Comparison of ENCODE assay signal across 19 cellular contexts in the genomic region with DNA sequence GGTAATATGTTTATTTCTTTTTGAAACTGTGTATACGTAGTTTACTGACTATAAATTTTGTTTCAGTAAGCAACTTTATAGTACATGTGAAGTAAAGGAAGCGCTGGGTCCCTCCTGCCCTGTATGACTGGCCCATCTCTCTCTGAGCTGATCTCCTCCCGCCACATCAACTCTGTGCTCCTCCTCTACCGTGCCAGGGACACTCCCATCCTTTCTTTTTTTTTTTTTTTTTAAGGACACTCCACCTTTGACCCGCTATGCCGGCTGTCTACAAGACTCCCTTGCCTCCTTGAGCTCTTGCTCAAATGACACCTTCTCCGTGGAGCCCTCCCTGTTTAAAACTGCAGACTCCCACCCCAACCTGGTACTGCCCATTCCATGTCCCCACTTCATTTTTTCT. TPM values are rescaled to one million over a fixed set of nuclear protein-coding genes. Genes with fewer than 3 reads are reported as not detected.
DNase-seq lines count a peak whose midpoint lies in the region; ATAC-seq and TF ChIP-seq lines count a peak whose summit lies in the region.
"Had no signal": no experiment of that assay in that cellular context is flagged by ENCODE, and none has a peak within 500 bp of the region (broad histone marks: within the 10 kb centered on the region; RNA-seq: fewer than 3 reads in every experiment).

No MANE protein-coding gene starts in this region.

- intact Hi-C loops in activated CD8-positive, alpha-beta T cell treated with anti-CD3 and anti-CD28 coated beads for 36 hours (cut with micrococcal nuclease): no loop called here
- intact Hi-C loops in naive thymus-derived CD4-positive, alpha-beta T cell (cut with micrococcal nuclease): no loop called here

- H3K9me3 Mint-ChIP-seq in activated CD8-positive, alpha-beta T cell treated with anti-CD3 and anti-CD28 coated beads for 36 hours: no peaks in the 10 kb centered on the region
- no peaks in the 10 kb centered on the region for H3K9me3 Mint-ChIP-seq in activated CD8-positive, alpha-beta T cell treated with anti-CD3 and anti-CD28 coated beads, Interleukin-2, amount 10 ng/mL, durations not matched to agents 7 days and 5 days (ENCODE audit: insufficient read depth)
- H3K9me3 Mint-ChIP-seq in CD8-positive, alpha-beta memory T cell: no peaks in the 10 kb centered on the region
- peaks cover 15% of the 10 kb centered on the region for H3K9me3 Mint-ChIP-seq in WTC11
- peaks cover 0 to 3% (median 0%) of the 10 kb centered on the region in 11 donors for H3K9me3 Mint-ChIP-seq in naive thymus-derived CD4-positive, alpha-beta T cell
- H3K9me3 Mint-ChIP-seq in naive thymus-derived CD8-positive, alpha-beta T cell: no peaks in the 10 kb centered on the region
- H3K9me3 Mint-ChIP-seq: IgD-negative memory B cell, type B pancreatic cell had no signal

- H3K4me3 Mint-ChIP-seq in activated CD8-positive, alpha-beta T cell treated with anti-CD3 and anti-CD28 coated beads for 36 hours: no peak overlapping the region
- no peak overlapping the region for H3K4me3 Mint-ChIP-seq in activated CD8-positive, alpha-beta T cell treated with anti-CD3 and anti-CD28 coated beads, Interleukin-2, amount 10 ng/mL, durations not matched to agents 7 days and 5 days
- no peak overlapping the region for H3K4me3 Mint-ChIP-seq in CD8-positive, alpha-beta memory T cell
- H3K4me3 Mint-ChIP-seq in WTC11: no peak overlapping the region
- H3K4me3 Mint-ChIP-seq in naive thymus-derived CD4-positive, alpha-beta T cell: peak overlapping the region in 1 of 10 donors; percentile 34
- no peak overlapping the region for H3K4me3 Mint-ChIP-seq in naive thymus-derived CD8-positive, alpha-beta T cell
- H3K4me3 Mint-ChIP-seq: IgD-negative memory B cell, type B pancreatic cell had no signal

- no peak for DNase-seq in activated CD8-positive, alpha-beta T cell treated with anti-CD3 and anti-CD28 coated beads for 36 hours
- no peak for DNase-seq in activated CD8-positive, alpha-beta T cell treated with anti-CD3 and anti-CD28 coated beads, Interleukin-2, amount 10 ng/mL, durations not matched to agents 7 days and 5 days
- DNase-seq in CD8-positive, alpha-beta memory T cell: no peak
- DNase-seq in WTC11 (ENCODE audit: low spot score) (no peak), NCI-H2081 treated with DMSO at 0.1 percent for 48 hours (lab: John Stamatoyannopoulos, UW) (no peak), SJCRH30 (no peak)
- DNase-seq in naive thymus-derived CD4-positive, alpha-beta T cell: no peak
- DNase-seq in naive thymus-derived CD8-positive, alpha-beta T cell: no peak
- DNase-seq: activated CD4-positive, CD25-positive, alpha-beta regulatory T cell; activated effector memory CD4-positive, alpha-beta T cell treated with Interleukin-2 at 50 U/mL for 16 hours; dermis blood vessel endothelial cell; NCI-H1436; NCI-H510A treated with DMSO at 0.1 percent for 48 hours; stimulated activated CD4-positive, alpha-beta T cell treated with anti-CD3 and anti-CD28 coated beads, Interleukin-2, amount 100 ng/mL, for 48 hours; T1000 had no signal

- no peak overlapping the region for H3K27ac ChIP-seq in CD8-positive, alpha-beta memory T cell (ENCODE audit: low read depth, low read length)
- no peak overlapping the region for H3K27ac ChIP-seq in naive thymus-derived CD4-positive, alpha-beta T cell (ENCODE audit: low read depth, low read length)
- no peak overlapping the region for H3K27ac ChIP-seq in SJCRH30
- H3K27ac ChIP-seq: BLaER1, cardiac muscle cell had no signal

- H3K4me1 Mint-ChIP-seq in activated CD8-positive, alpha-beta T cell treated with anti-CD3 and anti-CD28 coated beads for 36 hours (ENCODE audit: low read depth): peaks cover 66% of the 10 kb centered on the region
- peaks cover 43% of the 10 kb centered on the region for H3K4me1 Mint-ChIP-seq in activated CD8-positive, alpha-beta T cell treated with anti-CD3 and anti-CD28 coated beads, Interleukin-2, amount 10 ng/mL, durations not matched to agents 7 days and 5 days (ENCODE audit: low read depth)
- peaks cover 67 to 79% (median 71%) of the 10 kb centered on the region in 3 donors for H3K4me1 Mint-ChIP-seq in CD8-positive, alpha-beta memory T cell
- peaks cover 19% of the 10 kb centered on the region for H3K4me1 Mint-ChIP-seq in WTC11
- peaks cover 34 to 84% (median 61%) of the 10 kb centered on the region in 7 donors for H3K4me1 Mint-ChIP-seq in naive thymus-derived CD4-positive, alpha-beta T cell
- H3K4me1 Mint-ChIP-seq in naive thymus-derived CD8-positive, alpha-beta T cell: peaks cover 14 to 76% (median 36%) of the 10 kb centered on the region in 4 donors

- H3K4me3 ChIP-seq in CD8-positive, alpha-beta memory T cell (ENCODE audit: low read length): no peak overlapping the region
- no peak overlapping the region for H3K4me3 ChIP-seq in naive thymus-derived CD4-positive, alpha-beta T cell (ENCODE audit: low read length)
- no peak overlapping the region for H3K4me3 ChIP-seq in SJCRH30
- H3K4me3 ChIP-seq: BLaER1, cardiac muscle cell had no signal

- CTCF ChIA-PET in activated CD8-positive, alpha-beta T cell treated with anti-CD3 and anti-CD28 coated beads for 36 hours (lab: Charles Lee): interaction anchor here (0.7 kb wide), 1 partner anchor 42 kb away, joined by 3 read pairs; no protein-coding TSS in a partner anchor
- CTCF ChIA-PET in activated CD8-positive, alpha-beta T cell treated with anti-CD3 and anti-CD28 coated beads, Interleukin-2, amount 10 ng/mL, durations not matched to agents 7 days and 5 days (lab: Charles Lee): interaction anchor here (1.2 to 1.3 kb wide), 2 partner anchors 21 to 39 kb away, joined by 3 to 6 read pairs; no protein-coding TSS in a partner anchor
- CTCF ChIA-PET in CD8-positive, alpha-beta memory T cell (lab: Charles Lee): interaction anchor here (2.7 kb wide), 1 partner anchor 18 kb away, joined by 5 read pairs; no protein-coding TSS in a partner anchor
- CTCF ChIA-PET in WTC11 (lab: Charles Lee): interaction anchor here (3.5 kb wide), 1 partner anchor 31 kb away, joined by 17 read pairs; no protein-coding TSS in a partner anchor
- CTCF ChIA-PET in naive thymus-derived CD4-positive, alpha-beta T cell (lab: Charles Lee): no interaction called here

- peaks cover 16% of the 10 kb centered on the region for H3K36me3 ChIP-seq in CD8-positive, alpha-beta memory T cell (ENCODE audit: insufficient read depth, low read length)
- H3K36me3 ChIP-seq in naive thymus-derived CD4-positive, alpha-beta T cell (ENCODE audit: control insufficient read depth in 2 of 3, insufficient read depth in 3 of 3, low read length in 3 of 3): peaks cover 0 to 5% (median 4%) of the 10 kb centered on the region in 3 experiments
- H3K36me3 ChIP-seq in SJCRH30: no peaks in the 10 kb centered on the region
- H3K36me3 ChIP-seq: cardiac muscle cell had no signal

- no peaks in the 10 kb centered on the region for H3K9me3 ChIP-seq in CD8-positive, alpha-beta memory T cell (ENCODE audit: low read length)
- H3K9me3 ChIP-seq in naive thymus-derived CD4-positive, alpha-beta T cell (ENCODE audit: control insufficient read depth in 2 of 3, low read length in 3 of 3): no peaks in the 10 kb centered on the region
- no peaks in the 10 kb centered on the region for H3K9me3 ChIP-seq in SJCRH30 (replicated peaks)

- no peak for TF ChIP-seq CTCF in activated CD8-positive, alpha-beta T cell treated with anti-CD3 and anti-CD28 coated beads for 36 hours (IDR thresholded peaks at IDR 0.05)
- no peak for TF ChIP-seq CTCF in WTC11 (IDR thresholded peaks at IDR 0.05)

- peaks cover 22% of the 10 kb centered on the region for H3K36me3 Mint-ChIP-seq in activated CD8-positive, alpha-beta T cell treated with anti-CD3 and anti-CD28 coated beads for 36 hours (ENCODE audit: low read depth)
- H3K36me3 Mint-ChIP-seq in activated CD8-positive, alpha-beta T cell treated with anti-CD3 and anti-CD28 coated beads, Interleukin-2, amount 10 ng/mL, durations not matched to agents 7 days and 5 days (ENCODE audit: low read depth): peaks cover 27% of the 10 kb centered on the region
- peaks cover 21 to 64% (median 24%) of the 10 kb centered on the region in 3 donors for H3K36me3 Mint-ChIP-seq in CD8-positive, alpha-beta memory T cell
- peaks cover 16% of the 10 kb centered on the region for H3K36me3 Mint-ChIP-seq in WTC11
- H3K36me3 Mint-ChIP-seq in naive thymus-derived CD4-positive, alpha-beta T cell: peaks cover 13 to 68% (median 26%) of the 10 kb centered on the region in 5 donors
- H3K36me3 Mint-ChIP-seq in naive thymus-derived CD8-positive, alpha-beta T cell: peaks cover 4 to 30% (median 23%) of the 10 kb centered on the region in 3 donors

- no peaks in the 10 kb centered on the region for H3K27me3 Mint-ChIP-seq in activated CD8-positive, alpha-beta T cell treated with anti-CD3 and anti-CD28 coated beads for 36 hours
- no peaks in the 10 kb centered on the region for H3K27me3 Mint-ChIP-seq in activated CD8-positive, alpha-beta T cell treated with anti-CD3 and anti-CD28 coated beads, Interleukin-2, amount 10 ng/mL, durations not matched to agents 7 days and 5 days (ENCODE audit: low read depth)
- no peaks in the 10 kb centered on the region for H3K27me3 Mint-ChIP-seq in CD8-positive, alpha-beta memory T cell
- H3K27me3 Mint-ChIP-seq in WTC11 (ENCODE audit: low read depth): no peaks in the 10 kb centered on the region
- no peaks in the 10 kb centered on the region for H3K27me3 Mint-ChIP-seq in naive thymus-derived CD4-positive, alpha-beta T cell
- no peaks in the 10 kb centered on the region for H3K27me3 Mint-ChIP-seq in naive thymus-derived CD8-positive, alpha-beta T cell
- H3K27me3 Mint-ChIP-seq: IgD-negative memory B cell, type B pancreatic cell had no signal

- H3K27me3 ChIP-seq in CD8-positive, alpha-beta memory T cell (ENCODE audit: insufficient read depth, low read length, poor library complexity, severe bottlenecking): no peaks in the 10 kb centered on the region
- no peaks in the 10 kb centered on the region for H3K27me3 ChIP-seq in naive thymus-derived CD4-positive, alpha-beta T cell (ENCODE audit: control insufficient read depth in 2 of 2, insufficient read depth in 2 of 2, low read length in 2 of 2)
- H3K27me3 ChIP-seq in SJCRH30: no peaks in the 10 kb centered on the region
- H3K27me3 ChIP-seq: BLaER1, cardiac muscle cell had no signal

- POLR2A ChIA-PET in activated CD8-positive, alpha-beta T cell treated with anti-CD3 and anti-CD28 coated beads for 36 hours (lab: Charles Lee): interaction anchor here (1.8 kb wide), 1 partner anchor 12 kb away, joined by 5 read pairs; no protein-coding TSS in a partner anchor
- POLR2A ChIA-PET in activated CD8-positive, alpha-beta T cell treated with anti-CD3 and anti-CD28 coated beads, Interleukin-2, amount 10 ng/mL, durations not matched to agents 7 days and 5 days (lab: Charles Lee): no interaction called here
- POLR2A ChIA-PET in CD8-positive, alpha-beta memory T cell (lab: Charles Lee): no interaction called here
- POLR2A ChIA-PET in WTC11 (lab: Charles Lee): no interaction called here
- POLR2A ChIA-PET in naive thymus-derived CD4-positive, alpha-beta T cell (lab: Charles Lee): interaction anchor here (0.6 kb wide), 2 partner anchors 65 to 70 kb away, joined by 3 to 4 read pairs; no protein-coding TSS in a partner anchor
- POLR2A ChIA-PET in naive thymus-derived CD8-positive, alpha-beta T cell (lab: Charles Lee): no interaction called here

- peak overlapping the region; percentile 28 for H3K27ac Mint-ChIP-seq in activated CD8-positive, alpha-beta T cell treated with anti-CD3 and anti-CD28 coated beads for 36 hours
- no peak overlapping the region for H3K27ac Mint-ChIP-seq in activated CD8-positive, alpha-beta T cell treated with anti-CD3 and anti-CD28 coated beads, Interleukin-2, amount 10 ng/mL, durations not matched to agents 7 days and 5 days
- peak overlapping the region in 6 of 8 donors; percentile 2 to 78 (median 55) for H3K27ac Mint-ChIP-seq in CD8-positive, alpha-beta memory T cell
- no peak overlapping the region for H3K27ac Mint-ChIP-seq in WTC11
- peak overlapping the region in 5 of 9 donors; percentile 9 to 74 (median 44) for H3K27ac Mint-ChIP-seq in naive thymus-derived CD4-positive, alpha-beta T cell
- peak overlapping the region in 4 of 10 donors; percentile 12 to 72 (median 33) for H3K27ac Mint-ChIP-seq in naive thymus-derived CD8-positive, alpha-beta T cell
- H3K27ac Mint-ChIP-seq: IgD-negative memory B cell, type B pancreatic cell had no signal

- ATAC-seq in activated CD8-positive, alpha-beta T cell treated with anti-CD3 and anti-CD28 coated beads for 36 hours: no peak
- no peak for ATAC-seq in activated CD8-positive, alpha-beta T cell treated with anti-CD3 and anti-CD28 coated beads, Interleukin-2, amount 10 ng/mL, durations not matched to agents 7 days and 5 days
- ATAC-seq in WTC11: peak; percentile 57
- no peak for ATAC-seq in naive thymus-derived CD4-positive, alpha-beta T cell
- no peak for ATAC-seq in naive thymus-derived CD8-positive, alpha-beta T cell

- H3K4me1 ChIP-seq in CD8-positive, alpha-beta memory T cell (ENCODE audit: insufficient read depth, low read length): peaks cover 27% of the 10 kb centered on the region
- peaks cover 12 to 31% of the 10 kb centered on the region in 2 donors for H3K4me1 ChIP-seq in naive thymus-derived CD4-positive, alpha-beta T cell (ENCODE audit: control insufficient read depth in 2 of 2, insufficient read depth in 2 of 2, low read length in 2 of 2)
- H3K4me1 ChIP-seq in SJCRH30: peaks cover 9% of the 10 kb centered on the region

RNA-seq across cellular contexts. Expression of gene ERN1, which starts 35.5 kb away (rescaled TPM):
- total RNA-seq in activated CD8-positive, alpha-beta T cell treated with anti-CD3 and anti-CD28 coated beads for 36 hours: 10 to 100 TPM; 19.2 to 23.6 TPM
- total RNA-seq in activated CD8-positive, alpha-beta T cell treated with anti-CD3 and anti-CD28 coated beads, Interleukin-2, amount 10 ng/mL, durations not matched to agents 7 days and 5 days: 10 to 100 TPM; 13.0 to 17.9 TPM
- total RNA-seq in CD8-positive, alpha-beta memory T cell: 10 to 100 TPM; 24.7 to 25.5 TPM
- polyA plus RNA-seq in CD8-positive, alpha-beta memory T cell: 92.1 TPM
- total RNA-seq in WTC11 (2021): 6.5 to 8.6 TPM (median 7.6 TPM) in 3 replicates
- total RNA-seq in naive thymus-derived CD4-positive, alpha-beta T cell: 100 to 1,000 TPM in 1 of 5 experiments, 10 to 100 TPM in 4; 52.6 to 110 (median 62.9) TPM
- 10 to 100 TPM; 15.7 to 19.7 TPM for polyA plus RNA-seq in naive thymus-derived CD4-positive, alpha-beta T cell
- 10 to 100 TPM; 23.6 to 24.0 TPM for total RNA-seq in naive thymus-derived CD8-positive, alpha-beta T cell
- 10 to 100 TPM in 2 of 3 donors, 1 to 10 TPM in 1; 9.3 to 21.2 (median 11.5) TPM for polyA plus RNA-seq in naive thymus-derived CD8-positive, alpha-beta T cell
- 2.2 and 3.8 TPM in 2 replicates for total RNA-seq in SJCRH30 (2014; rRNA removed; shearing (Covaris generic))

Comparison
In these comparisons a context has a peak if more than half of its experiments do, and no peak if none do; other contexts are left out.
1. H3K27ac Mint-ChIP-seq: peak in activated CD8-positive, alpha-beta T cell treated with anti-CD3 and anti-CD28 coated beads for 36 hours (single experiment), CD8-positive, alpha-beta memory T cell (6 of 8) and naive thymus-derived CD4-positive, alpha-beta T cell (5 of 9); none in activated CD8-positive, alpha-beta T cell treated with anti-CD3 and anti-CD28 coated beads, Interleukin-2, amount 10 ng/mL, durations not matched to agents 7 days and 5 days (single experiment) and WTC11 (single experiment).
2. POLR2A ChIA-PET loops: an anchor here in activated CD8-positive, alpha-beta T cell treated with anti-CD3 and anti-CD28 coated beads for 36 hours (1.8 kb wide) and naive thymus-derived CD4-positive, alpha-beta T cell (0.6 kb wide); none called in activated CD8-positive, alpha-beta T cell treated with anti-CD3 and anti-CD28 coated beads, Interleukin-2, amount 10 ng/mL, durations not matched to agents 7 days and 5 days, CD8-positive, alpha-beta memory T cell, WTC11 and naive thymus-derived CD8-positive, alpha-beta T cell.